ENCODE assay signal across 1 cellular context in genomic region chr20:48785801-48786200, GRCh38.
TF ChIP-seq lines count a peak whose summit lies in the region.

No MANE protein-coding gene starts in this region.

TF ChIP-seq in HepG2, 621 proteins besides CTCF, POLR2A, EP300 and RAD21:
- no peak for TF ChIP-seq SP2 (CRISPR knock-in tag; IDR thresholded peaks at IDR 0.05)
- peak; percentile 56; the same call in 1 of the 2 replicates for TF ChIP-seq ZNF782 (CRISPR knock-in tag; IDR thresholded peaks at IDR 0.05; ENCODE audit: borderline replicate concordance)
